1 cellular context compared by ENCODE assay signal in the genomic region with DNA sequence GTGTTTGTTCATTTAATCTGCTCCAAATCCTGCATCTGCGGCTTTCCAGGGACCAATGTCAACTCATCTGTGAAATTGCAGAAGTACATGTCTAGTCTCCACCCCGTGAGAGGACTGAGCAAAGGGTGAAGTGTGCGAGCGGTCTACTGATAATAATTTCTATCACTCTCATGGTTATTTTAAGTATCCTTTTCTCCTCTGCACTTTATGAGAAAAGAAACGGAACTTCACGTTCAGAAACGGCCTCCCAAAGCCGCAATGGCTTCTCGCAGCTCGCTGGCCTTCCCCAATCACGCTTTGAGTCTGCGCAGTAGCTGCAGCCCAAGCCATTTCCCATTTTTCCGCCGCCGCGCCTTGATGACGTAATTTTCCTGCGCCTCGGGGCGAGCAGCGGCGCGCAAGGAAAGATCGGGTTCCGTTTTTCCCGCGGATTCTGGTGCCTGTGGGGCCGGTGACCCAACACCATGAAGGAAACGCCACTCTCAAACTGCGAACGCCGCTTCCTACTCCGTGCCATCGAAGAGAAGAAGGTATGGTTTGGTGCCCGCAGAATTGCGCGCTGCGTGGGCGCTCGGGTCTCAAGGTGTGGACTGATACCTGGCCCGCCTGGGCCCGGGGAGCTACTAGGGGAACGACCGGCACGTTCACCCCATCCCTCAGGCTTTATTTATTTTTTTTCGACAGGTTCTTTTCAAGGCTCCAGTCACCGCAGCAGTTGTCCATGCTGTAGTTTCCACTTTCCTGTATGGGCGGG.
TF ChIP-seq lines count a peak whose summit lies in the region.

A gene with protein sequence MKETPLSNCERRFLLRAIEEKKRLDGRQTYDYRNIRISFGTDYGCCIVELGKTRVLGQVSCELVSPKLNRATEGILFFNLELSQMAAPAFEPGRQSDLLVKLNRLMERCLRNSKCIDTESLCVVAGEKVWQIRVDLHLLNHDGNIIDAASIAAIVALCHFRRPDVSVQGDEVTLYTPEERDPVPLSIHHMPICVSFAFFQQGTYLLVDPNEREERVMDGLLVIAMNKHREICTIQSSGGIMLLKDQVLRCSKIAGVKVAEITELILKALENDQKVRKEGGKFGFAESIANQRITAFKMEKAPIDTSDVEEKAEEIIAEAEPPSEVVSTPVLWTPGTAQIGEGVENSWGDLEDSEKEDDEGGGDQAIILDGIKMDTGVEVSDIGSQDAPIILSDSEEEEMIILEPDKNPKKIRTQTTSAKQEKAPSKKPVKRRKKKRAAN (plus strand): TSS at position 363 of the 754 bp plus-strand sequence. CDS start 102 bp downstream, at position 465.

TF ChIP-seq in K562, 482 proteins besides CTCF, POLR2A, EP300 and RAD21 (continued from another document and continues in another):
- TF ChIP-seq, protein P1, sequence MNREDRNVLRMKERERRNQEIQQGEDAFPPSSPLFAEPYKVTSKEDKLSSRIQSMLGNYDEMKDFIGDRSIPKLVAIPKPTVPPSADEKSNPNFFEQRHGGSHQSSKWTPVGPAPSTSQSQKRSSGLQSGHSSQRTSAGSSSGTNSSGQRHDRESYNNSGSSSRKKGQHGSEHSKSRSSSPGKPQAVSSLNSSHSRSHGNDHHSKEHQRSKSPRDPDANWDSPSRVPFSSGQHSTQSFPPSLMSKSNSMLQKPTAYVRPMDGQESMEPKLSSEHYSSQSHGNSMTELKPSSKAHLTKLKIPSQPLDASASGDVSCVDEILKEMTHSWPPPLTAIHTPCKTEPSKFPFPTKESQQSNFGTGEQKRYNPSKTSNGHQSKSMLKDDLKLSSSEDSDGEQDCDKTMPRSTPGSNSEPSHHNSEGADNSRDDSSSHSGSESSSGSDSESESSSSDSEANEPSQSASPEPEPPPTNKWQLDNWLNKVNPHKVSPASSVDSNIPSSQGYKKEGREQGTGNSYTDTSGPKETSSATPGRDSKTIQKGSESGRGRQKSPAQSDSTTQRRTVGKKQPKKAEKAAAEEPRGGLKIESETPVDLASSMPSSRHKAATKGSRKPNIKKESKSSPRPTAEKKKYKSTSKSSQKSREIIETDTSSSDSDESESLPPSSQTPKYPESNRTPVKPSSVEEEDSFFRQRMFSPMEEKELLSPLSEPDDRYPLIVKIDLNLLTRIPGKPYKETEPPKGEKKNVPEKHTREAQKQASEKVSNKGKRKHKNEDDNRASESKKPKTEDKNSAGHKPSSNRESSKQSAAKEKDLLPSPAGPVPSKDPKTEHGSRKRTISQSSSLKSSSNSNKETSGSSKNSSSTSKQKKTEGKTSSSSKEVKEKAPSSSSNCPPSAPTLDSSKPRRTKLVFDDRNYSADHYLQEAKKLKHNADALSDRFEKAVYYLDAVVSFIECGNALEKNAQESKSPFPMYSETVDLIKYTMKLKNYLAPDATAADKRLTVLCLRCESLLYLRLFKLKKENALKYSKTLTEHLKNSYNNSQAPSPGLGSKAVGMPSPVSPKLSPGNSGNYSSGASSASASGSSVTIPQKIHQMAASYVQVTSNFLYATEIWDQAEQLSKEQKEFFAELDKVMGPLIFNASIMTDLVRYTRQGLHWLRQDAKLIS (CRISPR knock-in tag; IDR thresholded peaks at IDR 0.05), result peak; percentile 90
- TF ChIP-seq IRF2 (CRISPR knock-in tag; IDR thresholded peaks at IDR 0.05) (no peak), SMAD2 (IDR thresholded peaks at IDR 0.05; ENCODE audit: low read depth, low read length) (no peak), ZZZ3 (IDR thresholded peaks at IDR 0.05) (peak; percentile 77), ZC3H11A (IDR thresholded peaks at IDR 0.05; ENCODE audit: low read depth, low read length) (no peak), HNRNPLL (IDR thresholded peaks at IDR 0.05; ENCODE audit: low read depth, low read length, poor library complexity, severe bottlenecking) (peak; percentile 49), SPI1 (IDR thresholded peaks at IDR 0.05; ENCODE audit: borderline replicate concordance, low read depth, low read length) (peak; percentile 93), KAT7 (CRISPR knock-in tag; IDR thresholded peaks at IDR 0.05; ENCODE audit: borderline replicate concordance) (peak; percentile 68; the same call in 1 of the 2 replicates), ZNF23 (CRISPR knock-in tag; IDR thresholded peaks at IDR 0.05) (no peak), CEBPG (CRISPR knock-in tag; IDR thresholded peaks at IDR 0.05) (peak; percentile 77), CEBPG (tag; conservative IDR thresholded peaks at IDR 0.05 in 1 of 2, IDR thresholded peaks at IDR 0.05 in 1 of 2) (peak; percentile 86 to 89), ZNF217 (CRISPR knock-in tag; IDR thresholded peaks at IDR 0.05) (no peak), KDM1A (IDR thresholded peaks at IDR 0.05) (no peak), ZNF717 (CRISPR knock-in tag; IDR thresholded peaks at IDR 0.05) (no peak), ZNF445 (CRISPR knock-in tag; IDR thresholded peaks at IDR 0.05; ENCODE audit: low read depth) (no peak), TEAD4 (IDR thresholded peaks at IDR 0.05; ENCODE audit: low read length) (peak; percentile 58), TEAD4 (CRISPR knock-in tag; IDR thresholded peaks at IDR 0.05; ENCODE audit: borderline replicate concordance) (no peak), FOS (IDR thresholded peaks at IDR 0.05; ENCODE audit: extremely low read depth, insufficient read length) (no peak), ZNF384 (IDR thresholded peaks at IDR 0.05; ENCODE audit: low read depth, low read length) (0 out of 2 replicates have a peak, but pooled peaks have one; percentile 25), HDAC1 (IDR thresholded peaks at IDR 0.05) (peak in 1 of 2 experiments; percentile 76; a peak in 2 of 4 replicates), ATF1 (CRISPR knock-in tag; IDR thresholded peaks at IDR 0.05) (peak; percentile 95), ATF1 (tag; IDR thresholded peaks at IDR 0.05) (peak; percentile 99), MYC (IDR thresholded peaks at IDR 0.05; ENCODE audit: low read depth, low read length) (peak; percentile 90), MYC (CRISPR knock-in tag; IDR thresholded peaks at IDR 0.05; ENCODE audit: borderline replicate concordance, low read depth) (0 out of 2 replicates have a peak, but pooled peaks have one; percentile 42), BACH1 (tag; IDR thresholded peaks at IDR 0.05) (peak; percentile 73; the same call in 1 of the 2 replicates), ATF7 (IDR thresholded peaks at IDR 0.05) (peak; percentile 99), TEAD2 (tag; IDR thresholded peaks at IDR 0.05) (no peak), TAF9B (IDR thresholded peaks at IDR 0.05; ENCODE audit: partially characterized antibody) (peak; percentile 77), COPS2 (conservative IDR thresholded peaks at IDR 0.05) (no peak), DPF2 (IDR thresholded peaks at IDR 0.05) (0 out of 2 replicates have a peak, but pooled peaks have one; percentile 37), SP1 (CRISPR knock-in tag; IDR thresholded peaks at IDR 0.05) (peak; percentile 61), CBFB (CRISPR knock-in tag; IDR thresholded peaks at IDR 0.05) (peak; percentile 73; the same call in 1 of the 2 replicates), SMAD1 (IDR thresholded peaks at IDR 0.05; ENCODE audit: low read depth, low read length, partially characterized antibody) (peak; percentile 79), SNRNP70 (optimal IDR thresholded peaks at IDR 0.05; ENCODE audit: low read depth, low read length) (no peak)
- TF ChIP-seq, protein P2, sequence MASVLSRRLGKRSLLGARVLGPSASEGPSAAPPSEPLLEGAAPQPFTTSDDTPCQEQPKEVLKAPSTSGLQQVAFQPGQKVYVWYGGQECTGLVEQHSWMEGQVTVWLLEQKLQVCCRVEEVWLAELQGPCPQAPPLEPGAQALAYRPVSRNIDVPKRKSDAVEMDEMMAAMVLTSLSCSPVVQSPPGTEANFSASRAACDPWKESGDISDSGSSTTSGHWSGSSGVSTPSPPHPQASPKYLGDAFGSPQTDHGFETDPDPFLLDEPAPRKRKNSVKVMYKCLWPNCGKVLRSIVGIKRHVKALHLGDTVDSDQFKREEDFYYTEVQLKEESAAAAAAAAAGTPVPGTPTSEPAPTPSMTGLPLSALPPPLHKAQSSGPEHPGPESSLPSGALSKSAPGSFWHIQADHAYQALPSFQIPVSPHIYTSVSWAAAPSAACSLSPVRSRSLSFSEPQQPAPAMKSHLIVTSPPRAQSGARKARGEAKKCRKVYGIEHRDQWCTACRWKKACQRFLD (CRISPR knock-in tag; IDR thresholded peaks at IDR 0.05), result 0 out of 2 replicates have a peak, but pooled peaks have one; percentile 4
- TF ChIP-seq, protein P3, sequence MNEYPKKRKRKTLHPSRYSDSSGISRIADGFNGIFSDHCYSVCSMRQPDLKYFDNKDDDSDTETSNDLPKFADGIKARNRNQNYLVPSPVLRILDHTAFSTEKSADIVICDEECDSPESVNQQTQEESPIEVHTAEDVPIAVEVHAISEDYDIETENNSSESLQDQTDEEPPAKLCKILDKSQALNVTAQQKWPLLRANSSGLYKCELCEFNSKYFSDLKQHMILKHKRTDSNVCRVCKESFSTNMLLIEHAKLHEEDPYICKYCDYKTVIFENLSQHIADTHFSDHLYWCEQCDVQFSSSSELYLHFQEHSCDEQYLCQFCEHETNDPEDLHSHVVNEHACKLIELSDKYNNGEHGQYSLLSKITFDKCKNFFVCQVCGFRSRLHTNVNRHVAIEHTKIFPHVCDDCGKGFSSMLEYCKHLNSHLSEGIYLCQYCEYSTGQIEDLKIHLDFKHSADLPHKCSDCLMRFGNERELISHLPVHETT (CRISPR knock-in tag; conservative IDR thresholded peaks at IDR 0.05 in 1 of 2, IDR thresholded peaks at IDR 0.05 in 1 of 2), result peak in 1 of 2 experiments; percentile 46; a peak in 2 of 4 replicates
- TF ChIP-seq, protein P4, sequence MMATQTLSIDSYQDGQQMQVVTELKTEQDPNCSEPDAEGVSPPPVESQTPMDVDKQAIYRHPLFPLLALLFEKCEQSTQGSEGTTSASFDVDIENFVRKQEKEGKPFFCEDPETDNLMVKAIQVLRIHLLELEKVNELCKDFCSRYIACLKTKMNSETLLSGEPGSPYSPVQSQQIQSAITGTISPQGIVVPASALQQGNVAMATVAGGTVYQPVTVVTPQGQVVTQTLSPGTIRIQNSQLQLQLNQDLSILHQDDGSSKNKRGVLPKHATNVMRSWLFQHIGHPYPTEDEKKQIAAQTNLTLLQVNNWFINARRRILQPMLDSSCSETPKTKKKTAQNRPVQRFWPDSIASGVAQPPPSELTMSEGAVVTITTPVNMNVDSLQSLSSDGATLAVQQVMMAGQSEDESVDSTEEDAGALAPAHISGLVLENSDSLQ (IDR thresholded peaks at IDR 0.05), result no peak
- TF ChIP-seq, protein P5, sequence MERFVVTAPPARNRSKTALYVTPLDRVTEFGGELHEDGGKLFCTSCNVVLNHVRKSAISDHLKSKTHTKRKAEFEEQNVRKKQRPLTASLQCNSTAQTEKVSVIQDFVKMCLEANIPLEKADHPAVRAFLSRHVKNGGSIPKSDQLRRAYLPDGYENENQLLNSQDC (CRISPR knock-in tag; IDR thresholded peaks at IDR 0.05), result 0 out of 2 replicates have a peak, but pooled peaks have one; percentile 39
- TF ChIP-seq, protein P6, sequence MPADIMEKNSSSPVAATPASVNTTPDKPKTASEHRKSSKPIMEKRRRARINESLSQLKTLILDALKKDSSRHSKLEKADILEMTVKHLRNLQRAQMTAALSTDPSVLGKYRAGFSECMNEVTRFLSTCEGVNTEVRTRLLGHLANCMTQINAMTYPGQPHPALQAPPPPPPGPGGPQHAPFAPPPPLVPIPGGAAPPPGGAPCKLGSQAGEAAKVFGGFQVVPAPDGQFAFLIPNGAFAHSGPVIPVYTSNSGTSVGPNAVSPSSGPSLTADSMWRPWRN (IDR thresholded peaks at IDR 0.05; ENCODE audit: low read depth), result peak; percentile 51; the same call in 1 of the 2 replicates
- TF ChIP-seq, protein P7, sequence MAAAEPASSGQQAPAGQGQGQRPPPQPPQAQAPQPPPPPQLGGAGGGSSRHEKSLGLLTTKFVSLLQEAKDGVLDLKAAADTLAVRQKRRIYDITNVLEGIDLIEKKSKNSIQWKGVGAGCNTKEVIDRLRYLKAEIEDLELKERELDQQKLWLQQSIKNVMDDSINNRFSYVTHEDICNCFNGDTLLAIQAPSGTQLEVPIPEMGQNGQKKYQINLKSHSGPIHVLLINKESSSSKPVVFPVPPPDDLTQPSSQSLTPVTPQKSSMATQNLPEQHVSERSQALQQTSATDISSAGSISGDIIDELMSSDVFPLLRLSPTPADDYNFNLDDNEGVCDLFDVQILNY (CRISPR knock-in tag; IDR thresholded peaks at IDR 0.05), result no peak
- TF ChIP-seq, protein P8, sequence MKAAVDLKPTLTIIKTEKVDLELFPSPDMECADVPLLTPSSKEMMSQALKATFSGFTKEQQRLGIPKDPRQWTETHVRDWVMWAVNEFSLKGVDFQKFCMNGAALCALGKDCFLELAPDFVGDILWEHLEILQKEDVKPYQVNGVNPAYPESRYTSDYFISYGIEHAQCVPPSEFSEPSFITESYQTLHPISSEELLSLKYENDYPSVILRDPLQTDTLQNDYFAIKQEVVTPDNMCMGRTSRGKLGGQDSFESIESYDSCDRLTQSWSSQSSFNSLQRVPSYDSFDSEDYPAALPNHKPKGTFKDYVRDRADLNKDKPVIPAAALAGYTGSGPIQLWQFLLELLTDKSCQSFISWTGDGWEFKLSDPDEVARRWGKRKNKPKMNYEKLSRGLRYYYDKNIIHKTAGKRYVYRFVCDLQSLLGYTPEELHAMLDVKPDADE (conservative IDR thresholded peaks at IDR 0.05; ENCODE audit: control insufficient read depth, low read depth, low read length), result no peak; the same call in 1 of the 2 replicates
- TF ChIP-seq, protein P9, sequence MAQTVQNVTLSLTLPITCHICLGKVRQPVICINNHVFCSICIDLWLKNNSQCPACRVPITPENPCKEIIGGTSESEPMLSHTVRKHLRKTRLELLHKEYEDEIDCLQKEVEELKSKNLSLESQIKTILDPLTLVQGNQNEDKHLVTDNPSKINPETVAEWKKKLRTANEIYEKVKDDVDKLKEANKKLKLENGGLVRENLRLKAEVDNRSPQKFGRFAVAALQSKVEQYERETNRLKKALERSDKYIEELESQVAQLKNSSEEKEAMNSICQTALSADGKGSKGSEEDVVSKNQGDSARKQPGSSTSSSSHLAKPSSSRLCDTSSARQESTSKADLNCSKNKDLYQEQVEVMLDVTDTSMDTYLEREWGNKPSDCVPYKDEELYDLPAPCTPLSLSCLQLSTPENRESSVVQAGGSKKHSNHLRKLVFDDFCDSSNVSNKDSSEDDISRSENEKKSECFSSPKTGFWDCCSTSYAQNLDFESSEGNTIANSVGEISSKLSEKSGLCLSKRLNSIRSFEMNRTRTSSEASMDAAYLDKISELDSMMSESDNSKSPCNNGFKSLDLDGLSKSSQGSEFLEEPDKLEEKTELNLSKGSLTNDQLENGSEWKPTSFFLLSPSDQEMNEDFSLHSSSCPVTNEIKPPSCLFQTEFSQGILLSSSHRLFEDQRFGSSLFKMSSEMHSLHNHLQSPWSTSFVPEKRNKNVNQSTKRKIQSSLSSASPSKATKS (CRISPR knock-in tag; IDR thresholded peaks at IDR 0.05), result no peak
- TF ChIP-seq, protein P10, sequence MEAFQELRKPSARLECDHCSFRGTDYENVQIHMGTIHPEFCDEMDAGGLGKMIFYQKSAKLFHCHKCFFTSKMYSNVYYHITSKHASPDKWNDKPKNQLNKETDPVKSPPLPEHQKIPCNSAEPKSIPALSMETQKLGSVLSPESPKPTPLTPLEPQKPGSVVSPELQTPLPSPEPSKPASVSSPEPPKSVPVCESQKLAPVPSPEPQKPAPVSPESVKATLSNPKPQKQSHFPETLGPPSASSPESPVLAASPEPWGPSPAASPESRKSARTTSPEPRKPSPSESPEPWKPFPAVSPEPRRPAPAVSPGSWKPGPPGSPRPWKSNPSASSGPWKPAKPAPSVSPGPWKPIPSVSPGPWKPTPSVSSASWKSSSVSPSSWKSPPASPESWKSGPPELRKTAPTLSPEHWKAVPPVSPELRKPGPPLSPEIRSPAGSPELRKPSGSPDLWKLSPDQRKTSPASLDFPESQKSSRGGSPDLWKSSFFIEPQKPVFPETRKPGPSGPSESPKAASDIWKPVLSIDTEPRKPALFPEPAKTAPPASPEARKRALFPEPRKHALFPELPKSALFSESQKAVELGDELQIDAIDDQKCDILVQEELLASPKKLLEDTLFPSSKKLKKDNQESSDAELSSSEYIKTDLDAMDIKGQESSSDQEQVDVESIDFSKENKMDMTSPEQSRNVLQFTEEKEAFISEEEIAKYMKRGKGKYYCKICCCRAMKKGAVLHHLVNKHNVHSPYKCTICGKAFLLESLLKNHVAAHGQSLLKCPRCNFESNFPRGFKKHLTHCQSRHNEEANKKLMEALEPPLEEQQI (IDR thresholded peaks at IDR 0.05), result peak; percentile 54; the same call in 1 of the 2 replicates
